Comparison of ENCODE assay signal across 7 cellular contexts in genomic region chr22:20299736-20300136, GRCh38. TPM values are rescaled to one million over a fixed set of nuclear protein-coding genes. Genes with fewer than 3 reads are reported as not detected.
A peak's percentile ranks its signal among the peaks of the same experiment; 100 is the strongest.
DNase-seq lines count a peak whose midpoint lies in the region; ATAC-seq, FAIRE-seq and TF ChIP-seq lines count a peak whose summit lies in the region.

No MANE protein-coding gene starts in this region.

- 1% methylated on average over 35 of the region's 54 CpGs; no CpG with 5 or more reads in 1 of the 2 donors for WGBS in transverse colon (ENCODE audit: low coverage in 1 of 2), 2 donors

- H3K27me3 ChIP-seq in left lung (peaks cover 0 to 45% of the 10 kb centered on the region in 2 donors), transverse colon (peaks cover 38% of the 10 kb centered on the region)

- no peak for DNase-seq in GM19239 (ENCODE audit: insufficient read length, low spot score)
- DNase-seq in LoVo (ENCODE audit: low spot score), result peak; percentile 32
- peak; percentile 3 for DNase-seq in astrocyte of the spinal cord (ENCODE audit: low read depth, low spot score)
- peak in 1 of 2 donors; percentile 86 for DNase-seq in left lung
- peak; percentile 34 for DNase-seq in transverse colon
- DNase-seq in kidney glomerular epithelial cell (lab: John Stamatoyannopoulos, UW), result no peak
- DNase-seq in activated gamma-delta T cell (lab: John Stamatoyannopoulos, UW), result no peak

- no peak for TF ChIP-seq POLR2A in transverse colon (IDR thresholded peaks at IDR 0.05)

- TF ChIP-seq CTCF in astrocyte of the spinal cord (IDR thresholded peaks at IDR 0.05; ENCODE audit: low read depth, low read length), result no peak
- no peak for TF ChIP-seq CTCF in left lung (IDR thresholded peaks at IDR 0.05)
- no peak for TF ChIP-seq CTCF in transverse colon (IDR thresholded peaks at IDR 0.05)

- in situ Hi-C loops in astrocyte of the spinal cord (cut with HindIII; ENCODE audit: low sequenced_read_pairs), result no loop called here
- in situ Hi-C loops in transverse colon (cut with MboI; ENCODE audit: low pct_ligation_motif_present in 1 of 4, low pct_unique_long_range_greater_than_20kb in 1 of 4, low sequenced_read_pairs in 3 of 4), result loop anchor here in 2 of 4 donors (10.0 kb wide), 1 partner anchor 145 kb away; the partner anchor contains the start of gene CCDC188 (in 2 of the 2)

- peak; percentile 59 for FAIRE-seq in GM19239 (lab: Jason Lieb, UNC)

- no peak for TF ChIP-seq EP300 in transverse colon (IDR thresholded peaks at IDR 0.05; ENCODE audit: low read depth)

- peak; percentile 23 for ATAC-seq in left lung

- no peaks in the 10 kb centered on the region for H3K36me3 ChIP-seq in left lung
- no peaks in the 10 kb centered on the region for H3K36me3 ChIP-seq in transverse colon

- H3K4me1 ChIP-seq in left lung (peaks cover 7 to 16% of the 10 kb centered on the region in 2 donors), transverse colon (peaks cover 0 to 15% (median 14%) of the 10 kb centered on the region in 4 donors)

- H3K9me3 ChIP-seq in left lung, result no peaks in the 10 kb centered on the region
- no peaks in the 10 kb centered on the region for H3K9me3 ChIP-seq in transverse colon

- no peak overlapping the region for H3K27ac ChIP-seq in left lung
- H3K27ac ChIP-seq in transverse colon, result peak overlapping the region in 1 of 4 donors; percentile 53

- intact Hi-C loops in left lung (cut with DNase I) (no loop called here), transverse colon (cut with DNase I; ENCODE audit: low total_unique reads) (no loop called here)

- peak overlapping the region; percentile 34 for H3K4me3 ChIP-seq in astrocyte of the spinal cord (ENCODE audit: low read depth, low read length)
- H3K4me3 ChIP-seq in left lung, result peak overlapping the region; percentile 41 to 61
- H3K4me3 ChIP-seq in transverse colon, result peak overlapping the region; percentile 26 to 58 (median 52)

RNA-seq across cellular contexts. Expression of gene DGCR6L, which starts 20.1 kb away (rescaled TPM):
- total RNA-seq in left lung (10 to 100 TPM; 35.5 to 46.7 TPM), transverse colon (10 to 100 TPM; 27.7 to 52.3 (median 36.9) TPM)

RNA-seq across cellular contexts. Expression of gene RTN4R, which starts 31.6 kb away (rescaled TPM):
- total RNA-seq in left lung (10 to 100 TPM in 1 of 2 donors, 1 to 10 TPM in 1; 8.9 to 10.9 TPM), transverse colon (10 to 100 TPM in 1 of 4 donors, 1 to 10 TPM in 1, under 1 TPM in 1, not detected in 1; 0.64 to 22.8 (median 3.0) TPM)

Comparison
In these comparisons a context has a peak if more than half of its experiments do, and no peak if none do; other contexts are left out.
1. DNase-seq: peak in LoVo (single experiment), astrocyte of the spinal cord (single experiment) and transverse colon (single experiment); none in GM19239 (single experiment), kidney glomerular epithelial cell (single experiment) and activated gamma-delta T cell (single experiment).
2. Peak in every context shown above with its lines, with median percentiles within 50 percentile points of each other: H3K4me3 ChIP-seq.